In the genomic region with DNA sequence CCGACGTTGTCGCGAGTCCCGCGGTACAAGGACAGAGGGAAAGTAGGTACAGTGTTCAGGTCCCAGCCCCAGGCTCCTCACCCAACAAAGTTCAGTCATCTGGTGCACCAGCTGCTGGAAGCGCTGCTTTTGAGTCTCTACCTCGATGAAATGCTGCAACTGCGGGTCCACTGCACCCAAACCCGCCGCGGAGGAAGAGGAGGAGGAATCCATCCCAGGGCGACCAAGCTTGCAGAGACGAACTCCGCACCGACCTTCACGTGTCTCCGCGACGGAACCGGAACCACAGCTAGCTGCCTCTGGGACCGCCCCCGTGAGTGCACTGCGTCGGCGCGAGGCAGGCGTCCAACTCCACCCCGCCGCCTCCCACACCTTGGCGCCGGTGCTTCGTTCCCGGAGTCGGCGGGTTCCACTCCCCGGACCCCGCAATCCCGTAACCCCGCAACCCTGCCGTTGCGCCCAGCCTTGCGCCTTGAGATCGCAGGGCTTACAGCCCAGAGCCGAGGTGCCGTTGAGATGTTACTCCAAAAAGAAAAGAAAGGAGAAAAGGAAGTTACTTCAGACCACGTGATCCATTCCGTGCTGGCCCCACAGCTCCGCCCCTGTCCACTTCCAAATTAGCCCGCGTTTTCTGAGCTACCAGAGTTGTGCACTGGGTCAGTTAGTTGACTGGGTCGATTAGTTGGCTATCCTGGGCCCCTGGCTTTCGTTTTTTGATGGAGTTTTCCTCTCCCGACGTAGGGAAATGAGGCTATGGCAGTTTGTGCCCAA, we compare ENCODE assay signal across 8 cellular contexts. TPM values are rescaled to one million over a fixed set of nuclear protein-coding genes. Genes with fewer than 3 reads are reported as not detected.
A peak's percentile ranks its signal among the peaks of the same experiment; 100 is the strongest.
DNase-seq lines count a peak whose midpoint lies in the region; FAIRE-seq and TF ChIP-seq lines count a peak whose summit lies in the region.

A gene with protein sequence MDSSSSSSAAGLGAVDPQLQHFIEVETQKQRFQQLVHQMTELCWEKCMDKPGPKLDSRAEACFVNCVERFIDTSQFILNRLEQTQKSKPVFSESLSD (minus strand): TSS at position 291 of the 771 bp plus-strand sequence. CDS start 78 bp downstream, at position 213.

- H3K27me3 ChIP-seq in HAP-1 (ENCODE audit: low read depth) (no peaks in the 10 kb centered on the region), MG63 (no peaks in the 10 kb centered on the region), SJSA1 (replicated peaks) (no peaks in the 10 kb centered on the region), suprapubic skin (no peaks in the 10 kb centered on the region)

- TF ChIP-seq CTCF in suprapubic skin (IDR thresholded peaks at IDR 0.05), result no peak

- DNase-seq in GDM1 (lab: John Stamatoyannopoulos, UW) (peak; percentile 70), HAP-1 (ENCODE audit: low spot score in 2 of 2) (peak; percentile 89 to 91), MG63 (peak; percentile 82), SJSA1 (ENCODE audit: low read depth in 1 of 2, low spot score in 2 of 2) (peak; percentile 67 to 74), frontal cortex (ENCODE audit: low spot score in 2 of 2) (peak; percentile 49 to 74), nucleus accumbens (lab: John Stamatoyannopoulos, UW) (peak in 55 of 56 donors; percentile 0 to 83 (median 55)), suprapubic skin (ENCODE audit: low spot score in 2 of 2) (peak; percentile 84 to 86)
- DNase-seq in activated naive CD4-positive, alpha-beta T cell (lab: John Stamatoyannopoulos, UW), result peak; percentile 23 to 71 (median 34)

- H3K27ac ChIP-seq in SJSA1, result peak within 1 kb of the TSS; percentile 89
- H3K27ac ChIP-seq in suprapubic skin, result peak within 1 kb of the TSS; percentile 86

- H3K9me3 ChIP-seq in HAP-1, result no peaks in the 10 kb centered on the region
- H3K9me3 ChIP-seq in MG63, result no peaks in the 10 kb centered on the region
- H3K9me3 ChIP-seq in SJSA1 (replicated peaks), result no peaks in the 10 kb centered on the region
- no peaks in the 10 kb centered on the region for H3K9me3 ChIP-seq in suprapubic skin

- WGBS in suprapubic skin, result 47% methylated on average over 35 of the region's 55 CpGs

- in situ Hi-C loops in HAP-1 (cut with MboI; ENCODE audit: low sequenced_read_pairs), result no loop called here

- no peak for TF ChIP-seq POLR2A in suprapubic skin (IDR thresholded peaks at IDR 0.05)

- TF ChIP-seq EP300 in suprapubic skin (IDR thresholded peaks at IDR 0.05), result no peak

- peaks cover 34% of the 10 kb centered on the region for H3K36me3 ChIP-seq in HAP-1 (replicated peaks)
- H3K36me3 ChIP-seq in MG63, result peaks cover 18% of the 10 kb centered on the region
- no peaks in the 10 kb centered on the region for H3K36me3 ChIP-seq in SJSA1
- no peaks in the 10 kb centered on the region for H3K36me3 ChIP-seq in suprapubic skin

- no peak for FAIRE-seq in frontal cortex (lab: Jason Lieb, UNC)

- H3K4me3 ChIP-seq in HAP-1 (peak within 1 kb of the TSS; percentile 82), MG63 (peak within 1 kb of the TSS; percentile 92), SJSA1 (peak within 1 kb of the TSS; percentile 89), suprapubic skin (peak within 1 kb of the TSS; percentile 59)

- H3K4me1 ChIP-seq in HAP-1 (peaks cover 21% of the 10 kb centered on the region), SJSA1 (replicated peaks) (peaks cover 5% of the 10 kb centered on the region), suprapubic skin (peaks cover 8% of the 10 kb centered on the region)

RNA-seq across cellular contexts. Expression of the gene that starts here (rescaled TPM):
- 9.6 and 26.6 TPM in 2 replicates for total RNA-seq in MG63 (2014; rRNA removed; shearing (Covaris generic); ENCODE audit: low replicate concordance)
- 0.94 and 3.7 TPM in 2 replicates for total RNA-seq in SJSA1 (2014; rRNA removed; shearing (Covaris generic))
- total RNA-seq in frontal cortex (4.9 TPM), suprapubic skin (1 to 10 TPM; 7.9 to 9.0 (median 8.4) TPM)

Comparison
In these comparisons a context has a peak if more than half of its experiments do, and no peak if none do; other contexts are left out.
1. Peak in every context shown above with its lines: DNase-seq, H3K4me3 ChIP-seq and H3K27ac ChIP-seq.
2. DNase-seq: peak in every context shown above with its lines; median percentile 90 in HAP-1; 85 in suprapubic skin; 82 in MG63; 70 in SJSA1; 70 in GDM1; 62 in frontal cortex; 55 in nucleus accumbens; 34 in activated naive CD4-positive, alpha-beta T cell.